In genomic region chr22:47009304-47010101, GRCh38 we compare ENCODE assay signal across 24 cellular contexts.
"Had no signal": no experiment of that assay in that cellular context is flagged by ENCODE, and none has a peak within 500 bp of the region (broad histone marks: within the 10 kb centered on the region; RNA-seq: fewer than 3 reads in every experiment).

No MANE protein-coding gene starts in this region.

- H3K4me2 ChIP-seq: smooth muscle cell had no signal

- H3K4me3 Mint-ChIP-seq: activated CD4-positive, alpha-beta T cell treated with anti-CD3 and anti-CD28 coated beads, Interleukin-2, amount 10 ng/mL, durations not matched to agents 7 days and 5 days; activated CD8-positive, alpha-beta T cell treated with anti-CD3 and anti-CD28 coated beads, Interleukin-2, amount 10 ng/mL, durations not matched to agents 7 days and 5 days; activated naive CD8-positive, alpha-beta T cell; mesothelial cell of epicardium; nephron; stimulated activated naive B cell treated with anti-CD40 and anti-IgM and Interleukin-4, amounts not matched to agents 10 μg/mL and 1 μg/mL and 100 μg/mL, for 72 hours; type B pancreatic cell had no signal

- H3K27ac ChIP-seq: adrenal gland, ascending aorta, colonic mucosa, dorsolateral prefrontal cortex, esophagus muscularis mucosa, gastrocnemius medialis, thoracic aorta had no signal

- H3K4me1 ChIP-seq: adrenal gland, ascending aorta, gastrocnemius medialis had no signal

- H3K27ac Mint-ChIP-seq: activated CD4-positive, alpha-beta T cell treated with anti-CD3 and anti-CD28 coated beads, Interleukin-2, amount 10 ng/mL, durations not matched to agents 7 days and 5 days; activated CD8-positive, alpha-beta T cell treated with anti-CD3 and anti-CD28 coated beads, Interleukin-2, amount 10 ng/mL, durations not matched to agents 7 days and 5 days; activated naive CD8-positive, alpha-beta T cell; activated T-helper 2 cell treated with anti-CD3 and anti-CD28 coated beads, Interferon-gamma antibody, Interleukin-2, Interleukin-4, amounts not matched to agents 10 μg/mL and 5 μg/mL and 100 μg/mL, durations not matched to agents 14 hours and 24 hours and 36 hours; mesothelial cell of epicardium; nephron; stimulated activated naive B cell treated with anti-CD40 and anti-IgM and Interleukin-4, amounts not matched to agents 10 μg/mL and 1 μg/mL and 100 μg/mL, for 72 hours; type B pancreatic cell had no signal

- H3K36me3 ChIP-seq: adrenal gland, colonic mucosa, gastrocnemius medialis, thoracic aorta had no signal

- H3K4me3 ChIP-seq: adrenal gland, ascending aorta, colonic mucosa, dorsolateral prefrontal cortex, esophagus muscularis mucosa, gastrocnemius medialis, smooth muscle cell, thoracic aorta had no signal

- H3K9me3 ChIP-seq: adrenal gland, ascending aorta, colonic mucosa, esophagus muscularis mucosa, gastrocnemius medialis, thoracic aorta had no signal

- H3K9me3 Mint-ChIP-seq: activated CD4-positive, alpha-beta T cell treated with anti-CD3 and anti-CD28 coated beads, Interleukin-2, amount 10 ng/mL, durations not matched to agents 7 days and 5 days; activated T-helper 2 cell treated with anti-CD3 and anti-CD28 coated beads, Interferon-gamma antibody, Interleukin-2, Interleukin-4, amounts not matched to agents 10 μg/mL and 5 μg/mL and 100 μg/mL, durations not matched to agents 14 hours and 24 hours and 36 hours; mesothelial cell of epicardium; nephron; stimulated activated naive B cell treated with anti-CD40 and anti-IgM and Interleukin-4, amounts not matched to agents 10 μg/mL and 1 μg/mL and 100 μg/mL, for 72 hours; type B pancreatic cell had no signal

- H3K36me3 Mint-ChIP-seq: activated naive CD8-positive, alpha-beta T cell; type B pancreatic cell had no signal

- H3K27me3 Mint-ChIP-seq: activated CD4-positive, alpha-beta T cell treated with anti-CD3 and anti-CD28 coated beads, Interleukin-2, amount 10 ng/mL, durations not matched to agents 7 days and 5 days; activated naive CD8-positive, alpha-beta T cell; stimulated activated naive B cell treated with anti-CD40 and anti-IgM and Interleukin-4, amounts not matched to agents 10 μg/mL and 1 μg/mL and 100 μg/mL, for 72 hours; type B pancreatic cell had no signal

- H3K27me3 ChIP-seq: adrenal gland, ascending aorta, colonic mucosa, dorsolateral prefrontal cortex, esophagus muscularis mucosa, gastrocnemius medialis had no signal

- ATAC-seq: activated CD4-positive, CD25-positive, alpha-beta regulatory T cell treated with anti-CD3 and anti-CD28 coated beads, Interleukin-2, amount 50 U/mL, for 24 hours; activated CD8-positive, alpha-beta T cell treated with anti-CD3 and anti-CD28 coated beads, Interleukin-2, amount 10 ng/mL, durations not matched to agents 7 days and 5 days; gastrocnemius medialis; left ventricle myocardium superior; sciatic nerve; stimulated activated naive B cell treated with anti-CD40 and anti-IgM and Interleukin-4, amounts not matched to agents 10 μg/mL and 1 μg/mL and 100 μg/mL, for 72 hours had no signal

- H3K4me1 Mint-ChIP-seq: activated CD4-positive, alpha-beta T cell treated with anti-CD3 and anti-CD28 coated beads, Interleukin-2, amount 10 ng/mL, durations not matched to agents 7 days and 5 days; mesothelial cell of epicardium; nephron had no signal

- DNase-seq: activated CD4-positive, alpha-beta T cell treated with anti-CD3 and anti-CD28 coated beads, Interleukin-2, amount 10 ng/mL, durations not matched to agents 7 days and 5 days; activated CD8-positive, alpha-beta T cell treated with anti-CD3 and anti-CD28 coated beads, Interleukin-2, amount 10 ng/mL, durations not matched to agents 7 days and 5 days; activated naive CD4-positive, alpha-beta T cell; dorsolateral prefrontal cortex; gastrocnemius medialis; hippocampal formation; left ventricle myocardium superior; mammary epithelial cell; stimulated activated CD4-positive, alpha-beta T cell treated with anti-CD3 and anti-CD28 coated beads, Interleukin-2, amount 100 ng/mL, for 48 hours; stimulated activated CD8-positive, alpha-beta memory T cell treated with anti-CD3 and anti-CD28 coated beads, Interleukin-4, amount 100 ng/mL, for 48 hours; stimulated activated naive B cell treated with anti-CD40 and anti-IgM and Interleukin-4, amounts not matched to agents 10 μg/mL and 1 μg/mL and 100 μg/mL, for 72 hours had no signal
